Comparison of ENCODE assay signal across 1 cellular context in genomic region chr3:27391796-27392195, GRCh38.
TF ChIP-seq lines count a peak whose summit lies in the region.

No MANE protein-coding gene starts in this region.

TF ChIP-seq in endothelial cell of umbilical vein, 7 proteins besides CTCF, POLR2A, EP300 and RAD21:
- TF ChIP-seq POLR2AphosphoS5 (IDR thresholded peaks at IDR 0.05; ENCODE audit: insufficient read depth, low read depth, low read length): no peak
- TF ChIP-seq FOS (IDR thresholded peaks at IDR 0.05; ENCODE audit: borderline replicate concordance, insufficient read depth, low read length): peak; percentile 29
